Comparison of ENCODE assay signal across 8 cellular contexts in the genomic region with DNA sequence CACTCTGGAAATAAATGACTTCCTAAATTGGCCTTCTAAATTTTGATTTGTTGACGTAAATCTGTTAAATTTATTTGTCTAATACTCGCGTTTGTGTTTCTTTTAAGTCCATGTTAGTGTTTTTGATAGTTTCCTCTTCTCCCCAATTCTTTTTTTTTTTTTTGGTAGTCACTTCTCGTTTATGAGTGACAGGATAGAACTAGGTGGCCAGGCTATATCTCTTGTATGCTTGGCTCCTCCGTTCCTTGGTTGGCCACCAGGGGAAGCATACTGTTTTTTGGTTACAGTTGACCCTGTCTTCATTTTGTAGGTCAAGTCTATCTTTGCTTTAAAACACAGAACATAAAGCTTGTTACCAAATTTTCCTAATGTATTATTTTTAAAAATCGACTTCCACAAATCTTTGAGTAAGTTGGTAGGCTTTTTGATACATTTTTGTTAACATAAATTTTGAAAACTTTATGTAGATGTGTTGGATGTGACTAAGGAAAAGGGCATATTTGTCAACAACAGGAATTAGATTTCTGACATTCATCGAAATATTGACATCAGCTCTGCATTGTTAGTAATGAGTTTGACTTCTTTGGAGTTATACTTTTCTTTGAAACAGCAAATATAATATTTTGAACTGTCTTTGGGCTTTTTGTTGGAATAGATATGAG. TPM values are rescaled to one million over a fixed set of nuclear protein-coding genes. Genes with fewer than 3 reads are reported as not detected.
DNase-seq lines count a peak whose midpoint lies in the region; ATAC-seq, FAIRE-seq and TF ChIP-seq lines count a peak whose summit lies in the region.

No MANE protein-coding gene starts in this region.

- H3K36me3 ChIP-seq in endodermal cell (ENCODE audit: control insufficient read depth, insufficient read depth, low read length) (peaks cover 19% of the 10 kb centered on the region), mesendoderm (ENCODE audit: control insufficient read depth, insufficient read depth, low read length) (no peaks in the 10 kb centered on the region)

- H4K5ac ChIP-seq in mesendoderm (ENCODE audit: low read length) = no peak overlapping the region

- H3K56ac ChIP-seq in mesendoderm (ENCODE audit: low read length) = no peak overlapping the region

- DNase-seq in HL-60 (ENCODE audit: low read depth in 1 of 2, low spot score in 1 of 2) (peak; percentile 80 to 91), NCI-H82 treated with DMSO at 0.1 percent for 48 hours (lab: John Stamatoyannopoulos, UW; ENCODE audit: unreplicated experiment) (peak; percentile 56), endodermal cell (peak; percentile 85), mesendoderm (peak; percentile 76)
- peak; percentile 88 for DNase-seq in activated CD8-positive, alpha-beta T cell treated with anti-CD3 and anti-CD28 coated beads for 36 hours

- peaks cover 7% of the 10 kb centered on the region for H3K79me1 ChIP-seq in mesendoderm (ENCODE audit: low read length)

- H3K36me3 Mint-ChIP-seq in activated CD8-positive, alpha-beta T cell treated with anti-CD3 and anti-CD28 coated beads for 36 hours (ENCODE audit: low read depth) = peaks cover 11% of the 10 kb centered on the region
- peaks cover 15% of the 10 kb centered on the region for H3K36me3 Mint-ChIP-seq in endodermal cell (ENCODE audit: low read depth)
- peaks cover 5% of the 10 kb centered on the region for H3K36me3 Mint-ChIP-seq in stimulated activated memory B cell treated with anti-CD40 and anti-IgM and Interleukin-4, amounts not matched to agents 10 μg/mL and 1 μg/mL and 100 μg/mL, for 72 hours

- no peaks in the 10 kb centered on the region for H3K9me3 Mint-ChIP-seq in activated CD8-positive, alpha-beta T cell treated with anti-CD3 and anti-CD28 coated beads for 36 hours
- H3K9me3 Mint-ChIP-seq in endodermal cell = no peaks in the 10 kb centered on the region
- no peaks in the 10 kb centered on the region for H3K9me3 Mint-ChIP-seq in stimulated activated memory B cell treated with anti-CD40 and anti-IgM and Interleukin-4, amounts not matched to agents 10 μg/mL and 1 μg/mL and 100 μg/mL, for 72 hours

- H3K4me2 ChIP-seq in mesendoderm (ENCODE audit: low read length) = peak overlapping the region; percentile 63

- peak overlapping the region; percentile 94 for H3K27ac ChIP-seq in HL-60 (replicated peaks)
- H3K27ac ChIP-seq in endodermal cell (ENCODE audit: low read depth, low read length) = no peak overlapping the region
- no peak overlapping the region for H3K27ac ChIP-seq in mesendoderm (ENCODE audit: low read depth, low read length)

- no peak overlapping the region for H2BK15ac ChIP-seq in mesendoderm (replicated peaks; ENCODE audit: low read depth)

- no peak overlapping the region for H4K8ac ChIP-seq in mesendoderm (ENCODE audit: low read depth, low read length)

- no peak overlapping the region for H2BK5ac ChIP-seq in mesendoderm (ENCODE audit: low read length)

- intact Hi-C loops in activated CD8-positive, alpha-beta T cell treated with anti-CD3 and anti-CD28 coated beads for 36 hours (cut with micrococcal nuclease) = loop anchor here (5.0 kb wide), 1 partner anchor 67 kb away; no protein-coding TSS in a partner anchor

- CTCF ChIA-PET in activated CD8-positive, alpha-beta T cell treated with anti-CD3 and anti-CD28 coated beads for 36 hours (lab: Charles Lee) = interaction anchor here (0.6 to 3.4 kb wide), 40 partner anchors 8 to 330 kb away, joined by 3 to 41 read pairs (median 4); no protein-coding TSS in a partner anchor

- peak overlapping the region; percentile 79 for H3K4me3 Mint-ChIP-seq in activated CD8-positive, alpha-beta T cell treated with anti-CD3 and anti-CD28 coated beads for 36 hours
- peak overlapping the region; percentile 77 for H3K4me3 Mint-ChIP-seq in endodermal cell
- peak overlapping the region; percentile 93 for H3K4me3 Mint-ChIP-seq in stimulated activated memory B cell treated with anti-CD40 and anti-IgM and Interleukin-4, amounts not matched to agents 10 μg/mL and 1 μg/mL and 100 μg/mL, for 72 hours

- H3K9ac ChIP-seq in endodermal cell (ENCODE audit: extremely low read depth, low read length, poor library complexity, severe bottlenecking) (peak overlapping the region; percentile 66), mesendoderm (ENCODE audit: low read length) (peak overlapping the region; percentile 97)

- H3K27ac Mint-ChIP-seq in activated CD8-positive, alpha-beta T cell treated with anti-CD3 and anti-CD28 coated beads for 36 hours = no peak overlapping the region
- H3K27ac Mint-ChIP-seq in endodermal cell = peak overlapping the region; percentile 5
- peak overlapping the region; percentile 77 for H3K27ac Mint-ChIP-seq in stimulated activated memory B cell treated with anti-CD40 and anti-IgM and Interleukin-4, amounts not matched to agents 10 μg/mL and 1 μg/mL and 100 μg/mL, for 72 hours

- no peak overlapping the region for H2AK5ac ChIP-seq in mesendoderm (ENCODE audit: low read length)

- no peaks in the 10 kb centered on the region for H3K9me3 ChIP-seq in endodermal cell (ENCODE audit: control insufficient read depth, low read length)

- H3K4me1 Mint-ChIP-seq in activated CD8-positive, alpha-beta T cell treated with anti-CD3 and anti-CD28 coated beads for 36 hours (ENCODE audit: low read depth) = peaks cover 36% of the 10 kb centered on the region
- peaks cover 25% of the 10 kb centered on the region for H3K4me1 Mint-ChIP-seq in endodermal cell
- H3K4me1 Mint-ChIP-seq in stimulated activated memory B cell treated with anti-CD40 and anti-IgM and Interleukin-4, amounts not matched to agents 10 μg/mL and 1 μg/mL and 100 μg/mL, for 72 hours = peaks cover 41% of the 10 kb centered on the region

- peak; percentile 22 for ATAC-seq in activated CD8-positive, alpha-beta T cell treated with anti-CD3 and anti-CD28 coated beads for 36 hours
- peak; percentile 34 for ATAC-seq in stimulated activated memory B cell treated with anti-CD40 and anti-IgM and Interleukin-4, amounts not matched to agents 10 μg/mL and 1 μg/mL and 100 μg/mL, for 72 hours
- ATAC-seq in GM19328 (IDR thresholded peaks at IDR 0.05; ENCODE audit: unreplicated experiment) = no peak

- peaks cover 51% of the 10 kb centered on the region for H3K79me2 ChIP-seq in mesendoderm (ENCODE audit: control insufficient read depth, insufficient read depth, low read length)

- H3K4me1 ChIP-seq in endodermal cell (ENCODE audit: control insufficient read depth, insufficient read depth, low read length) (peaks cover 11% of the 10 kb centered on the region), mesendoderm (ENCODE audit: control insufficient read depth, low read depth, low read length) (peaks cover 11% of the 10 kb centered on the region)

- H3K27me3 ChIP-seq in HL-60 (ENCODE audit: insufficient read depth, poor library complexity, severe bottlenecking) (no peaks in the 10 kb centered on the region), endodermal cell (ENCODE audit: control insufficient read depth, insufficient read depth, low read length, poor library complexity, severe bottlenecking) (no peaks in the 10 kb centered on the region), mesendoderm (ENCODE audit: insufficient read depth, low read length, poor library complexity) (no peaks in the 10 kb centered on the region)

- H3K4me3 ChIP-seq in HL-60 (replicated peaks; ENCODE audit: insufficient read depth, low read length) = peak overlapping the region; percentile 93
- peak overlapping the region; percentile 83 for H3K4me3 ChIP-seq in endodermal cell (ENCODE audit: low read length)
- H3K4me3 ChIP-seq in mesendoderm (ENCODE audit: low read length) = no peak overlapping the region

- FAIRE-seq in G401.6 (lab: Jason Lieb, UNC) = peak; percentile 92

- H3K18ac ChIP-seq in mesendoderm (ENCODE audit: low read length) = no peak overlapping the region

- POLR2A ChIA-PET in activated CD8-positive, alpha-beta T cell treated with anti-CD3 and anti-CD28 coated beads for 36 hours (lab: Charles Lee) = interaction anchor here (0.7 to 1.4 kb wide), 5 partner anchors 12 to 277 kb away, joined by 3 to 5 read pairs (median 3); no protein-coding TSS in a partner anchor

- TF ChIP-seq CTCF in HL-60 (IDR thresholded peaks at IDR 0.05; ENCODE audit: insufficient read depth, low read length) (peak; percentile 80), endodermal cell (conservative IDR thresholded peaks at IDR 0.05) (peak; percentile 92)
- TF ChIP-seq CTCF in activated CD8-positive, alpha-beta T cell treated with anti-CD3 and anti-CD28 coated beads for 36 hours (IDR thresholded peaks at IDR 0.05) = peak; percentile 79

- no peak overlapping the region for H3K23ac ChIP-seq in mesendoderm (ENCODE audit: low read length)

- 21 to 28% methylated on average over 6 of the region's 7 CpGs for WGBS in endodermal cell (ENCODE audit: insufficient coverage in 1 of 2, insufficient read length in 1 of 2), 2 experiments
- no CpG with 5 or more reads among the region's 7 CpGs for WGBS in mesendoderm (ENCODE audit: extremely low coverage, insufficient coverage, low lambda C conversion rate)

- no peak overlapping the region for H2BK120ac ChIP-seq in mesendoderm (ENCODE audit: low read depth, low read length)

- no peak overlapping the region for H3K4ac ChIP-seq in mesendoderm (ENCODE audit: low read depth, low read length)

- no peaks in the 10 kb centered on the region for H3K27me3 Mint-ChIP-seq in activated CD8-positive, alpha-beta T cell treated with anti-CD3 and anti-CD28 coated beads for 36 hours
- H3K27me3 Mint-ChIP-seq in endodermal cell (ENCODE audit: insufficient read depth) = no peaks in the 10 kb centered on the region
- no peaks in the 10 kb centered on the region for H3K27me3 Mint-ChIP-seq in stimulated activated memory B cell treated with anti-CD40 and anti-IgM and Interleukin-4, amounts not matched to agents 10 μg/mL and 1 μg/mL and 100 μg/mL, for 72 hours

RNA-seq across cellular contexts. Expression of a gene that starts 2.2 kb away (rescaled TPM):
- 10 to 100 TPM; 16.1 to 16.2 TPM for total RNA-seq in activated CD8-positive, alpha-beta T cell treated with anti-CD3 and anti-CD28 coated beads for 36 hours
- total RNA-seq in endodermal cell = 10 to 100 TPM; 30.3 to 31.5 TPM
- 23.8 TPM for polyA plus RNA-seq in endodermal cell (2013, experiment 1 of 2)
- 24.8 TPM for polyA plus RNA-seq in endodermal cell (2013, experiment 2 of 2)
- polyA plus RNA-seq in mesendoderm (2013, experiment 1 of 2) = 13.9 TPM
- polyA plus RNA-seq in mesendoderm (2013, experiment 2 of 2) = 14.4 TPM
